ENCODE assay signal across 8 cellular contexts in the genomic region with DNA sequence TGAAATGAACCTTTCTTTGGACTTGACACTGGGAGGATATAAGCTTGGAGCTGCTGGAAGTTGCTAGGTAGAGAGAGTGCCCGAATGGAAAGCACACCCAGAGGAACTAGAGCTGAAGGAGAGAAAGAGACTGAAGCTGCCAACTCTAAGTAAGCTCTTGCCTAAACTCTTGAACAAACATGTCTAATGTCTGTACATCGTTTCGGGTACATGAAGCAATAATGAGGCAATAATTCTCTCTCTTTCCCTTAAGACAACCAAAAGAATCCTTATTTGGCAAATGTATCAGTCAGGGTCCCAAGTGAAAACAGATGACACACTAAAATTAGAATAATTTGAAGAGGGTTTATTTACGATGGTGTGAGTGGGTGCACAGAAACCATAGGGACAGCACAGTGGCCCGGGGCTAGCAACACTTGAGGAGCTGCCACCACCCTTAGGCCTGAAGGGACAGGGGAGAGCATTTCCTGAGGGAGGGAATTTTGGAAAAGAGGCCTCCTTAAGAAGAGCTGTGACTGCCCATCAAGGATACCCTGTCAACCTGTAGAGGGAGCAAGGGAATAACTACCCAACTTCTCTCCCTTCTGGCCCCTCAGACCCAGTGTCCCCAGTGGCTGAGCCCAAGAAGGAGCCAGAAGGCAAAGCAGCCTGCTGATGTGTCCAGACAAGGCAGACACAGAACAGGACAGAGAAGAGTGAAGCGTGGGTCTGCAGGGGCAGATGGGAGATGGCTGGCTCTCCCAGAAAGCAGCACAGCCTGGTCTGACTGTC. TPM values are rescaled to one million over a fixed set of nuclear protein-coding genes. Genes with fewer than 3 reads are reported as not detected.
DNase-seq lines count a peak whose midpoint lies in the region; FAIRE-seq and TF ChIP-seq lines count a peak whose summit lies in the region.

No MANE protein-coding gene starts in this region.

- no peaks in the 10 kb centered on the region for H4K20me1 ChIP-seq in fibroblast of lung (ENCODE audit: control insufficient read depth, extremely low read depth, insufficient read depth, low read length)

- H3K9me3 ChIP-seq in fibroblast of lung (ENCODE audit: control insufficient read depth, insufficient read depth, low read depth, low read length) (no peaks in the 10 kb centered on the region), small intestine (ENCODE audit: control insufficient read depth, low read depth) (no peaks in the 10 kb centered on the region)

- H3K4me3 ChIP-seq in fibroblast of lung (replicated peaks in 1 of 4; ENCODE audit: control extremely low read depth in 1 of 4, insufficient read depth in 1 of 4, low read depth in 3 of 4, low read length in 4 of 4) (no peak overlapping the region), small intestine (ENCODE audit: low read depth in 1 of 2, low read length in 2 of 2) (no peak overlapping the region)

- H3K4me1 ChIP-seq in fibroblast of lung (ENCODE audit: control insufficient read depth, extremely low read depth, insufficient read depth, low read length), result no peaks in the 10 kb centered on the region
- H3K4me1 ChIP-seq in small intestine (ENCODE audit: control insufficient read depth in 2 of 2, insufficient read depth in 1 of 2, low read depth in 1 of 2, low read length in 1 of 2), result no peaks in the 10 kb centered on the region

- 57 to 73% (median 73%) methylated on average over 6 of the region's 6 CpGs for WGBS in small intestine, 3 donors

- H3K27me3 ChIP-seq in fibroblast of lung (ENCODE audit: control insufficient read depth, insufficient read depth, low read length) (no peaks in the 10 kb centered on the region), small intestine (ENCODE audit: control insufficient read depth in 2 of 2, insufficient read depth in 2 of 2, low read length in 2 of 2) (no peaks in the 10 kb centered on the region)

- H3K4me2 ChIP-seq in fibroblast of lung (ENCODE audit: extremely low read depth, insufficient read depth, low read length), result no peak overlapping the region

- DNase-seq in activated T-cell treated with anti-CD3 and anti-CD28 coated beads, Interleukin-2, amount 50 U/mL, for 24 hours, result no peak
- DNase-seq in activated T-cell treated with anti-CD3 and anti-CD28 coated beads, Interleukin-2, amount 50 U/mL, for 48 hours, result no peak
- DNase-seq in RCC 7860 (ENCODE audit: low spot score) (peak; percentile 17), fibroblast of lung (ENCODE audit: low read depth in 2 of 2) (peak in 1 of 2 donors; percentile 85), small intestine (peak; percentile 7), NCI-H1436 treated with DMSO at 0.1 percent for 48 hours (lab: John Stamatoyannopoulos, UW) (no peak), caudate nucleus (lab: John Stamatoyannopoulos, UW) (no peak)
- no peak for DNase-seq in stimulated activated CD8-positive, alpha-beta memory T cell treated with anti-CD3 and anti-CD28 coated beads, Interleukin-4, amount 100 ng/mL, for 48 hours

- H3K27ac ChIP-seq in fibroblast of lung (ENCODE audit: insufficient read depth, low read length) (no peak overlapping the region), small intestine (ENCODE audit: low read depth in 1 of 2, low read length in 1 of 2) (peak overlapping the region in 1 of 2 donors; percentile 1), caudate nucleus (ENCODE audit: low read depth, low read length) (no peak overlapping the region)

- peaks cover 21% of the 10 kb centered on the region for H3K4me1 Mint-ChIP-seq in activated T-cell treated with anti-CD3 and anti-CD28 coated beads, Interleukin-2, amount 50 U/mL, for 24 hours (ENCODE audit: low read depth)

- no peak for FAIRE-seq in RCC 7860 (lab: Jason Lieb, UNC)
- no peak for FAIRE-seq in small intestine (lab: Jason Lieb, UNC)

- H3K36me3 ChIP-seq in fibroblast of lung (ENCODE audit: control insufficient read depth, insufficient read depth, low read length) (no peaks in the 10 kb centered on the region), small intestine (ENCODE audit: control insufficient read depth in 2 of 2, insufficient read depth in 2 of 2, low read length in 2 of 2) (no peaks in the 10 kb centered on the region)

- no peaks in the 10 kb centered on the region for H3K36me3 Mint-ChIP-seq in activated T-cell treated with anti-CD3 and anti-CD28 coated beads, Interleukin-2, amount 50 U/mL, for 24 hours (ENCODE audit: low read depth)

- no peaks in the 10 kb centered on the region for H3K27me3 Mint-ChIP-seq in activated T-cell treated with anti-CD3 and anti-CD28 coated beads, Interleukin-2, amount 50 U/mL, for 24 hours

- H3K9ac ChIP-seq in fibroblast of lung (ENCODE audit: insufficient read depth, low read length), result no peak overlapping the region

- H3K4me3 Mint-ChIP-seq in activated T-cell treated with anti-CD3 and anti-CD28 coated beads, Interleukin-2, amount 50 U/mL, for 24 hours, result no peak overlapping the region

- peak; percentile 38 to 58 for TF ChIP-seq CTCF in fibroblast of lung (conservative IDR thresholded peaks at IDR 0.05 in 1 of 2, IDR thresholded peaks at IDR 0.05 in 1 of 2; ENCODE audit: low read depth in 1 of 2, low read length in 2 of 2)

- H3K9me3 Mint-ChIP-seq in activated T-cell treated with anti-CD3 and anti-CD28 coated beads, Interleukin-2, amount 50 U/mL, for 24 hours, result no peaks in the 10 kb centered on the region

- H3K27ac Mint-ChIP-seq in activated T-cell treated with anti-CD3 and anti-CD28 coated beads, Interleukin-2, amount 50 U/mL, for 24 hours, result peak overlapping the region; percentile 38

- H3K79me2 ChIP-seq in fibroblast of lung (ENCODE audit: control insufficient read depth, insufficient read depth, low read length), result no peaks in the 10 kb centered on the region

- H2AFZ ChIP-seq in fibroblast of lung (ENCODE audit: low read length), result no peak overlapping the region

RNA-seq across cellular contexts. Expression of a gene that starts 36.1 kb away (rescaled TPM):
- 42.1 and 56.0 TPM in 2 replicates for total RNA-seq in fibroblast of lung
- polyA plus RNA-seq in fibroblast of lung (73.0 and 84.8 TPM in 2 replicates), small intestine (10 to 100 TPM; 50.1 to 97.8 (median 57.6) TPM)
- polyA plus RNA-seq in fibroblast of lung (2012), result 121 and 148 TPM in 2 replicates
- 120 and 145 TPM in 2 replicates for polyA minus RNA-seq in fibroblast of lung (ENCODE audit: low replicate concordance)

RNA-seq across cellular contexts. Expression of a gene that starts 39.4 kb away (rescaled TPM):
- total RNA-seq in fibroblast of lung, result 268 and 366 TPM in 2 replicates
- 398 and 429 TPM in 2 replicates for polyA plus RNA-seq in fibroblast of lung
- polyA plus RNA-seq in fibroblast of lung (2012), result 353 and 388 TPM in 2 replicates
- polyA minus RNA-seq in fibroblast of lung (ENCODE audit: low replicate concordance), result 161 and 218 TPM in 2 replicates
- 100 to 1,000 TPM; 115 to 129 (median 120) TPM for polyA plus RNA-seq in small intestine

Comparison
In these comparisons a context has a peak if more than half of its experiments do, and no peak if none do; other contexts are left out.
1. DNase-seq: peak in RCC 7860 (single experiment) and small intestine (single experiment); none in activated T-cell treated with anti-CD3 and anti-CD28 coated beads, Interleukin-2, amount 50 U/mL, for 24 hours (single experiment), activated T-cell treated with anti-CD3 and anti-CD28 coated beads, Interleukin-2, amount 50 U/mL, for 48 hours (0 of 2), stimulated activated CD8-positive, alpha-beta memory T cell treated with anti-CD3 and anti-CD28 coated beads, Interleukin-4, amount 100 ng/mL, for 48 hours (single experiment), NCI-H1436 treated with DMSO at 0.1 percent for 48 hours (single experiment) and caudate nucleus (0 of 61).